8 cellular contexts compared by ENCODE assay signal in genomic region chr9:105244996-105245719, GRCh38. TPM values are rescaled to one million over a fixed set of nuclear protein-coding genes. Genes with fewer than 3 reads are reported as not detected.
A peak's percentile ranks its signal among the peaks of the same experiment; 100 is the strongest.
DNase-seq lines count a peak whose midpoint lies in the region; ATAC-seq and TF ChIP-seq lines count a peak whose summit lies in the region.

No MANE protein-coding gene starts in this region.

- no peaks in the 10 kb centered on the region for H3K36me3 ChIP-seq in NT2/D1 (ENCODE audit: insufficient read depth, insufficient read length, low read length)
- H3K36me3 ChIP-seq in fibroblast of lung (ENCODE audit: control insufficient read depth, insufficient read depth, low read length) = no peaks in the 10 kb centered on the region
- H3K36me3 ChIP-seq in stomach smooth muscle (ENCODE audit: control insufficient read depth in 2 of 2, insufficient read depth in 2 of 2, low read length in 2 of 2) = no peaks in the 10 kb centered on the region

- H3K9me3 ChIP-seq in NT2/D1 (ENCODE audit: insufficient read depth, low read length) (no peaks in the 10 kb centered on the region), fibroblast of lung (ENCODE audit: control insufficient read depth, insufficient read depth, low read depth, low read length) (no peaks in the 10 kb centered on the region), stomach smooth muscle (ENCODE audit: control insufficient read depth in 2 of 2, low read length in 2 of 2) (no peaks in the 10 kb centered on the region)

- H3K27ac ChIP-seq in fibroblast of lung (ENCODE audit: insufficient read depth, low read length) = peak overlapping the region; percentile 39
- H3K27ac ChIP-seq in stomach smooth muscle (ENCODE audit: low read length) = peak overlapping the region; percentile 46

- H3K9me3 Mint-ChIP-seq in naive thymus-derived CD8-positive, alpha-beta T cell = no peaks in the 10 kb centered on the region

- no peaks in the 10 kb centered on the region for H3K27me3 ChIP-seq in NT2/D1 (ENCODE audit: insufficient read depth, insufficient read length)
- no peaks in the 10 kb centered on the region for H3K27me3 ChIP-seq in fibroblast of lung (ENCODE audit: control insufficient read depth, insufficient read depth, low read length)
- H3K27me3 ChIP-seq in stomach smooth muscle (ENCODE audit: control insufficient read depth in 1 of 2, insufficient read depth in 2 of 2, low read length in 2 of 2) = no peaks in the 10 kb centered on the region

- no peaks in the 10 kb centered on the region for H3K36me3 Mint-ChIP-seq in naive thymus-derived CD8-positive, alpha-beta T cell

- H2AFZ ChIP-seq in fibroblast of lung (ENCODE audit: low read length) = peak overlapping the region; percentile 77

- POLR2A ChIA-PET in naive thymus-derived CD8-positive, alpha-beta T cell (lab: Charles Lee) = interaction anchor here (1.2 to 1.7 kb wide), 6 partner anchors 41 to 254 kb away, joined by 3 to 10 read pairs (median 4); no protein-coding TSS in a partner anchor

- ATAC-seq in GM19035 (IDR thresholded peaks at IDR 0.05; ENCODE audit: unreplicated experiment) (peak; percentile 10), HG03432 (IDR thresholded peaks at IDR 0.05; ENCODE audit: unreplicated experiment) (peak; percentile 18)
- ATAC-seq in naive thymus-derived CD8-positive, alpha-beta T cell = peak; percentile 32 to 44

- TF ChIP-seq CTCF in fibroblast of lung (conservative IDR thresholded peaks at IDR 0.05 in 1 of 2, IDR thresholded peaks at IDR 0.05 in 1 of 2; ENCODE audit: low read depth in 1 of 2, low read length in 2 of 2) = no peak

- H3K4me2 ChIP-seq in fibroblast of lung (ENCODE audit: extremely low read depth, insufficient read depth, low read length) = peak overlapping the region; percentile 88

- peaks cover 1% of the 10 kb centered on the region for H3K79me2 ChIP-seq in fibroblast of lung (ENCODE audit: control insufficient read depth, insufficient read depth, low read length)

- H3K4me3 ChIP-seq in NT2/D1 (ENCODE audit: insufficient read length, low read depth) (peak overlapping the region; percentile 75), fibroblast of lung (replicated peaks in 1 of 4; ENCODE audit: control extremely low read depth in 1 of 4, insufficient read depth in 1 of 4, low read depth in 3 of 4, low read length in 4 of 4) (peak overlapping the region; percentile 74 to 81 (median 79)), stomach smooth muscle (ENCODE audit: low read length in 2 of 2) (peak overlapping the region; percentile 70 to 83)

- H3K4me1 ChIP-seq in NT2/D1 (ENCODE audit: insufficient read depth, insufficient read length) (peaks cover 4% of the 10 kb centered on the region), fibroblast of lung (ENCODE audit: control insufficient read depth, extremely low read depth, insufficient read depth, low read length) (no peaks in the 10 kb centered on the region), stomach smooth muscle (ENCODE audit: control insufficient read depth, insufficient read depth, low read length) (peaks cover 5% of the 10 kb centered on the region)

- peaks cover 12 to 35% (median 30%) of the 10 kb centered on the region in 4 donors for H3K4me1 Mint-ChIP-seq in naive thymus-derived CD8-positive, alpha-beta T cell

- H3K27ac Mint-ChIP-seq in naive thymus-derived CD8-positive, alpha-beta T cell = peak overlapping the region; percentile 29 to 92 (median 87)

- H3K9ac ChIP-seq in NT2/D1 (ENCODE audit: insufficient read length, low read depth) (peak overlapping the region; percentile 80), fibroblast of lung (ENCODE audit: insufficient read depth, low read length) (peak overlapping the region; percentile 52), stomach smooth muscle (ENCODE audit: low read length in 2 of 2) (peak overlapping the region; percentile 68 to 70)

- H3K4me3 Mint-ChIP-seq in naive thymus-derived CD8-positive, alpha-beta T cell = peak overlapping the region; percentile 85 to 96 (median 92)

- DNase-seq in AG08396 (ENCODE audit: low spot score) = peak; percentile 37
- DNase-seq in NT2/D1 (ENCODE audit: low read depth, low spot score) = no peak
- DNase-seq in activated T-helper 1 cell treated with anti-CD3 and anti-CD28 coated beads, Interleukin-2, amount 50 U/mL, for 16 hours (ENCODE audit: low read depth in 1 of 2, low spot score in 1 of 2) = peak; percentile 12 to 22
- DNase-seq in fibroblast of lung (ENCODE audit: low read depth in 2 of 2) = peak in 1 of 2 donors; percentile 42
- peak; percentile 10 to 72 (median 51) for DNase-seq in naive thymus-derived CD8-positive, alpha-beta T cell

- peaks cover 5 to 12% (median 10%) of the 10 kb centered on the region in 5 donors for H3K27me3 Mint-ChIP-seq in naive thymus-derived CD8-positive, alpha-beta T cell

- H4K20me1 ChIP-seq in fibroblast of lung (ENCODE audit: control insufficient read depth, extremely low read depth, insufficient read depth, low read length) = no peaks in the 10 kb centered on the region

RNA-seq across cellular contexts. Expression of gene SLC44A1, which starts 0.7 kb away (rescaled TPM):
- total RNA-seq in fibroblast of lung = 36.2 and 54.2 TPM in 2 replicates
- polyA plus RNA-seq in fibroblast of lung = 26.7 and 35.9 TPM in 2 replicates
- 17.2 and 21.2 TPM in 2 replicates for polyA plus RNA-seq in fibroblast of lung (2012)
- 70.3 and 73.4 TPM in 2 replicates for polyA minus RNA-seq in fibroblast of lung (ENCODE audit: low replicate concordance)
- total RNA-seq in naive thymus-derived CD8-positive, alpha-beta T cell = 1 to 10 TPM; 8.2 to 9.4 TPM
- 10 to 100 TPM; 12.2 to 16.8 (median 14.3) TPM for polyA plus RNA-seq in naive thymus-derived CD8-positive, alpha-beta T cell
